14 cellular contexts compared by ENCODE assay signal in genomic region chr11:73869234-73869949, GRCh38. TPM values are rescaled to one million over a fixed set of nuclear protein-coding genes. Genes with fewer than 3 reads are reported as not detected.
DNase-seq lines count a peak whose midpoint lies in the region; ATAC-seq and TF ChIP-seq lines count a peak whose summit lies in the region.
"Had no signal": no experiment of that assay in that cellular context is flagged by ENCODE, and none has a peak within 500 bp of the region (broad histone marks: within the 10 kb centered on the region; RNA-seq: fewer than 3 reads in every experiment).

No MANE protein-coding gene starts in this region.

- no peaks in the 10 kb centered on the region for H3K27me3 ChIP-seq in Peyer's patch
- H3K27me3 ChIP-seq: ascending aorta, upper lobe of left lung had no signal

- no peak for DNase-seq in activated naive CD4-positive, alpha-beta T cell treated with anti-CD3 and anti-CD28 coated beads, Interleukin-2, amount 50 U/mL, for 72 hours (ENCODE audit: low spot score in 2 of 2)
- DNase-seq in activated naive CD4-positive, alpha-beta T cell (lab: John Stamatoyannopoulos, UW): no peak
- DNase-seq in Peyer's patch (peak in 2 of 3 donors; percentile 79 to 82), fibroblast of mammary gland (ENCODE audit: low read depth) (peak; percentile 45), NCI-H1048 (lab: John Stamatoyannopoulos, UW) (no peak)
- no peak for DNase-seq in stimulated activated effector memory CD8-positive, alpha-beta T cell treated with anti-CD3 and anti-CD28 coated beads, Interleukin-12 subunit alpha, Interleukin-12 subunit beta, amount 100 ng/mL, for 72 hours (ENCODE audit: low spot score in 2 of 2)
- DNase-seq: activated CD4-positive, alpha-beta T cell treated with anti-CD3 and anti-CD28 coated beads, Interleukin-2, amount 50 U/mL, for 1 hour; NCI-H1930; psoas muscle; upper lobe of left lung had no signal

- H3K4me3 ChIP-seq in Peyer's patch (peak overlapping the region in 1 of 4 donors; percentile 14), fibroblast of mammary gland (ENCODE audit: control insufficient read depth, low read depth, low read length) (no peak overlapping the region)
- H3K4me3 ChIP-seq: ascending aorta, psoas muscle, upper lobe of left lung had no signal

- no peak for ATAC-seq in activated naive CD4-positive, alpha-beta T cell treated with anti-CD3 and anti-CD28 coated beads, Interleukin-2, amount 50 U/mL, for 72 hours
- ATAC-seq in stimulated activated effector memory CD8-positive, alpha-beta T cell treated with anti-CD3 and anti-CD28 coated beads, Interleukin-12 subunit alpha, Interleukin-12 subunit beta, amount 100 ng/mL, for 72 hours: no peak
- ATAC-seq in GM19397 (IDR thresholded peaks at IDR 0.05; ENCODE audit: unreplicated experiment) (no peak), GM18873 (IDR thresholded peaks at IDR 0.05; ENCODE audit: low FRiP score, unreplicated experiment) (no peak)

- H3K36me3 Mint-ChIP-seq in activated naive CD4-positive, alpha-beta T cell treated with anti-CD3 and anti-CD28 coated beads, Interleukin-2, amount 50 U/mL, for 72 hours: peaks cover 6 to 8% of the 10 kb centered on the region in 2 donors
- peaks cover 68% of the 10 kb centered on the region for H3K36me3 Mint-ChIP-seq in stimulated activated effector memory CD8-positive, alpha-beta T cell treated with anti-CD3 and anti-CD28 coated beads, Interleukin-12 subunit alpha, Interleukin-12 subunit beta, amount 100 ng/mL, for 72 hours

- no peaks in the 10 kb centered on the region for H3K4me1 Mint-ChIP-seq in stimulated activated effector memory CD8-positive, alpha-beta T cell treated with anti-CD3 and anti-CD28 coated beads, Interleukin-12 subunit alpha, Interleukin-12 subunit beta, amount 100 ng/mL, for 72 hours

- H3K9me3 ChIP-seq in Peyer's patch: no peaks in the 10 kb centered on the region
- H3K9me3 ChIP-seq: ascending aorta, psoas muscle, upper lobe of left lung had no signal

- no peaks in the 10 kb centered on the region for H3K9me3 Mint-ChIP-seq in activated naive CD4-positive, alpha-beta T cell treated with anti-CD3 and anti-CD28 coated beads, Interleukin-2, amount 50 U/mL, for 72 hours
- H3K9me3 Mint-ChIP-seq in stimulated activated effector memory CD8-positive, alpha-beta T cell treated with anti-CD3 and anti-CD28 coated beads, Interleukin-12 subunit alpha, Interleukin-12 subunit beta, amount 100 ng/mL, for 72 hours: no peaks in the 10 kb centered on the region

- no peak overlapping the region for H3K4me3 Mint-ChIP-seq in stimulated activated effector memory CD8-positive, alpha-beta T cell treated with anti-CD3 and anti-CD28 coated beads, Interleukin-12 subunit alpha, Interleukin-12 subunit beta, amount 100 ng/mL, for 72 hours
- H3K4me3 Mint-ChIP-seq: B cell had no signal

- peak overlapping the region in 3 of 4 donors; percentile 49 to 88 (median 73) for H3K27ac ChIP-seq in Peyer's patch
- H3K27ac ChIP-seq: ascending aorta, psoas muscle, upper lobe of left lung had no signal

- H3K27ac Mint-ChIP-seq in activated naive CD4-positive, alpha-beta T cell treated with anti-CD3 and anti-CD28 coated beads, Interleukin-2, amount 50 U/mL, for 72 hours: peak overlapping the region; percentile 53 to 66
- peak overlapping the region; percentile 80 for H3K27ac Mint-ChIP-seq in stimulated activated effector memory CD8-positive, alpha-beta T cell treated with anti-CD3 and anti-CD28 coated beads, Interleukin-12 subunit alpha, Interleukin-12 subunit beta, amount 100 ng/mL, for 72 hours
- H3K27ac Mint-ChIP-seq: B cell had no signal

- peaks cover 0 to 39% (median 0%) of the 10 kb centered on the region in 3 donors for H3K36me3 ChIP-seq in Peyer's patch

- H3K4me1 ChIP-seq in Peyer's patch: peaks cover 0 to 12% (median 2%) of the 10 kb centered on the region in 4 donors
- H3K4me1 ChIP-seq: ascending aorta had no signal

- TF ChIP-seq POLR2A in Peyer's patch (IDR thresholded peaks at IDR 0.05): peak in 1 of 2 donors; percentile 25

- TF ChIP-seq CTCF in Peyer's patch (IDR thresholded peaks at IDR 0.05): no peak
- TF ChIP-seq CTCF in fibroblast of mammary gland (conservative IDR thresholded peaks at IDR 0.05; ENCODE audit: control insufficient read depth, insufficient read depth, low read depth, low read length): no peak

RNA-seq across cellular contexts. Expression of gene COA4, which starts 7.3 kb away (rescaled TPM):
- total RNA-seq in activated naive CD4-positive, alpha-beta T cell treated with anti-CD3 and anti-CD28 coated beads, Interleukin-2, amount 50 U/mL, for 72 hours: 10 to 100 TPM; 67.9 to 94.6 TPM
- total RNA-seq in Peyer's patch: 100 to 1,000 TPM in 1 of 4 donors, 10 to 100 TPM in 3; 42.9 to 106 (median 87.8) TPM

RNA-seq across cellular contexts. Expression of gene PAAF1, which starts 7.4 kb away (rescaled TPM):
- total RNA-seq in activated naive CD4-positive, alpha-beta T cell treated with anti-CD3 and anti-CD28 coated beads, Interleukin-2, amount 50 U/mL, for 72 hours: 10 to 100 TPM; 41.3 to 45.1 TPM
- 10 to 100 TPM; 16.6 to 18.2 (median 16.6) TPM for total RNA-seq in Peyer's patch

Comparison
In these comparisons a context has a peak if more than half of its experiments do, and no peak if none do; other contexts are left out.
1. DNase-seq: peak in Peyer's patch (2 of 3) and fibroblast of mammary gland (single experiment); none in activated naive CD4-positive, alpha-beta T cell treated with anti-CD3 and anti-CD28 coated beads, Interleukin-2, amount 50 U/mL, for 72 hours (0 of 2), activated naive CD4-positive, alpha-beta T cell (0 of 4), stimulated activated effector memory CD8-positive, alpha-beta T cell treated with anti-CD3 and anti-CD28 coated beads, Interleukin-12 subunit alpha, Interleukin-12 subunit beta, amount 100 ng/mL, for 72 hours (0 of 2) and NCI-H1048 (single experiment).